Comparison of ENCODE assay signal across 15 cellular contexts in the genomic region with DNA sequence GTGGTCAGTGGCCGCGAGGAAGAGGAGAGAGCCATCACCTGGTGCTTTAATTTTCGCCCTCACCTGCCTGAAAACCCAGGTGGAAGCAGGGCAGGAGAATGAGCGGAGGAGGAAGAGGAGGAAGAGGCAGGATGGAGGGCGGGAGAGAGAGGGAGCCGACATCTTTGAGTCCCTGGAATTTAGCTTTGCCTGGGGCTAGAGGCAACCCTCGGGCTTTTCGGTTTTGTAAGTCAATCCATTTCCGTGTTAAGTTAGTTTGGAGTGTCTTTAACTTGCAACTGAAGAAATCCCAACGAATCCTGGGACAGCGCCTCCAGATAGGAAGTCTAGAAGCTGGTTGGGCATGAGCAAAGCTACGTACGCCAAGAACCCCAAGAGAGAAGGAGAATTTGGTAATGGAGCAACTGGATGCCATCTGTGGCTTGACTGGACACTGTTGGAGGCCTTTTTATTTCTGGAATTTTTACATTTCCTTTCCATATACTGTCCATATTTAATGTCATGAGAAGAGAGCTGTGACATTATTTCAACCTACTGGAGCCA. TPM values are rescaled to one million over a fixed set of nuclear protein-coding genes. Genes with fewer than 3 reads are reported as not detected.
DNase-seq lines count a peak whose midpoint lies in the region; ATAC-seq and TF ChIP-seq lines count a peak whose summit lies in the region.
"Had no signal": no experiment of that assay in that cellular context is flagged by ENCODE, and none has a peak within 500 bp of the region (broad histone marks: within the 10 kb centered on the region; RNA-seq: fewer than 3 reads in every experiment).

No MANE protein-coding gene starts in this region.

- H3K27ac Mint-ChIP-seq in dendritic cell treated with granulocyte-macrophage colony-stimulating factor and Interleukin-4, amounts not matched to agents 40 ng/mL and 50 ng/mL, for 4 days = peak overlapping the region; percentile 30
- H3K27ac Mint-ChIP-seq in CD14-positive monocyte = peak overlapping the region in 3 of 7 donors; percentile 73 to 86 (median 79)

- H3K27me3 Mint-ChIP-seq in dendritic cell treated with granulocyte-macrophage colony-stimulating factor and Interleukin-4, amounts not matched to agents 40 ng/mL and 50 ng/mL, for 4 days = peaks cover 20% of the 10 kb centered on the region
- H3K27me3 Mint-ChIP-seq in activated T-cell treated with anti-CD3 and anti-CD28 coated beads, Interleukin-2, amount 50 U/mL, for 4 hours (ENCODE audit: low read depth) = peaks cover 5% of the 10 kb centered on the region
- H3K27me3 Mint-ChIP-seq in CD14-positive monocyte (ENCODE audit: low read depth in 3 of 3) = peaks cover 0 to 19% (median 3%) of the 10 kb centered on the region in 3 donors

- peaks cover 20% of the 10 kb centered on the region for H3K36me3 Mint-ChIP-seq in dendritic cell treated with granulocyte-macrophage colony-stimulating factor and Interleukin-4, amounts not matched to agents 40 ng/mL and 50 ng/mL, for 4 days (ENCODE audit: low read depth)
- H3K36me3 Mint-ChIP-seq in activated T-cell treated with anti-CD3 and anti-CD28 coated beads, Interleukin-2, amount 50 U/mL, for 4 hours (ENCODE audit: insufficient read depth) = peaks cover 2% of the 10 kb centered on the region
- H3K36me3 Mint-ChIP-seq in CD14-positive monocyte = peaks cover 13 to 16% of the 10 kb centered on the region in 2 donors

- ATAC-seq in left lobe of liver = no peak
- ATAC-seq in activated T-cell treated with anti-CD3 and anti-CD28 coated beads, Interleukin-2, amount 50 U/mL, for 4 hours = no peak
- ATAC-seq: HepG2 had no signal

- TF ChIP-seq CTCF in CD14-positive monocyte (IDR thresholded peaks at IDR 0.05) = no peak

- H3K4me3 Mint-ChIP-seq in dendritic cell treated with granulocyte-macrophage colony-stimulating factor and Interleukin-4, amounts not matched to agents 40 ng/mL and 50 ng/mL, for 4 days = no peak overlapping the region
- no peak overlapping the region for H3K4me3 Mint-ChIP-seq in activated T-cell treated with anti-CD3 and anti-CD28 coated beads, Interleukin-2, amount 50 U/mL, for 4 hours
- H3K4me3 Mint-ChIP-seq in CD14-positive monocyte = no peak overlapping the region

- peak; percentile 13 for DNase-seq in RPMI7951 (ENCODE audit: low read depth)
- peak; percentile 38 for DNase-seq in left lobe of liver (ENCODE audit: low spot score)
- DNase-seq in stimulated activated CD8-positive, alpha-beta memory T cell treated with anti-CD3 and anti-CD28 coated beads, Interleukin-4, amount 100 ng/mL, for 48 hours = peak; percentile 10
- no peak for DNase-seq in activated T-cell treated with anti-CD3 and anti-CD28 coated beads, Interleukin-2, amount 50 U/mL, for 4 hours
- DNase-seq in NCI-H1694 (lab: John Stamatoyannopoulos, UW) = no peak
- DNase-seq in CD14-positive monocyte (ENCODE audit: low spot score) = no peak
- DNase-seq: C1 segment of cervical spinal cord; DMS79 treated with DMSO at 0.1 percent for 48 hours; KBM-7; NCI-H1105; NCI-H1694 treated with DMSO at 0.1 percent for 48 hours; NK-92 treated with Interleukin-12 subunit alpha and Interleukin-12 subunit beta, amount 100 ng/mL, for 24 hours; SHP77 had no signal

- H3K9me3 Mint-ChIP-seq in dendritic cell treated with granulocyte-macrophage colony-stimulating factor and Interleukin-4, amounts not matched to agents 40 ng/mL and 50 ng/mL, for 4 days = no peaks in the 10 kb centered on the region
- no peaks in the 10 kb centered on the region for H3K9me3 Mint-ChIP-seq in activated T-cell treated with anti-CD3 and anti-CD28 coated beads, Interleukin-2, amount 50 U/mL, for 4 hours
- H3K9me3 Mint-ChIP-seq in CD14-positive monocyte = peaks cover 0 to 9% (median 7%) of the 10 kb centered on the region in 7 donors

- peaks cover 19% of the 10 kb centered on the region for H3K4me1 Mint-ChIP-seq in dendritic cell treated with granulocyte-macrophage colony-stimulating factor and Interleukin-4, amounts not matched to agents 40 ng/mL and 50 ng/mL, for 4 days (ENCODE audit: low read depth)
- no peaks in the 10 kb centered on the region for H3K4me1 Mint-ChIP-seq in activated T-cell treated with anti-CD3 and anti-CD28 coated beads, Interleukin-2, amount 50 U/mL, for 4 hours (ENCODE audit: low read depth)
- peaks cover 26% of the 10 kb centered on the region for H3K4me1 Mint-ChIP-seq in CD14-positive monocyte

- intact Hi-C loops in dendritic cell treated with granulocyte-macrophage colony-stimulating factor and Interleukin-4, amounts not matched to agents 40 ng/mL and 50 ng/mL, for 4 days (cut with micrococcal nuclease) = loop anchor here (5.0 to 10.0 kb wide), 2 partner anchors 39 to 136 kb away; a partner anchor contains a TSS
- intact Hi-C loops in CD14-positive monocyte (cut with micrococcal nuclease) = loop anchor here (5.0 to 10.0 kb wide), 4 partner anchors 39 to 266 kb away; a partner anchor contains a TSS

RNA-seq across cellular contexts. Expression of a gene that starts 36.9 kb away (rescaled TPM):
- total RNA-seq in RPMI7951 (2014; rRNA removed; shearing (Covaris generic)) = 0.59 and 0.96 TPM in 2 replicates
- total RNA-seq in left lobe of liver = 3.9 TPM
- 10 to 100 TPM; 55.8 to 68.8 (median 63.6) TPM for total RNA-seq in activated T-cell treated with anti-CD3 and anti-CD28 coated beads, Interleukin-2, amount 50 U/mL, for 4 hours
- polyA plus RNA-seq in CD14-positive monocyte = 1 to 10 TPM; 6.9 to 9.5 TPM
- total RNA-seq: HepG2 had no signal

Comparison
In these comparisons a context has a peak if more than half of its experiments do, and no peak if none do; other contexts are left out.
1. DNase-seq: peak in RPMI7951 (single experiment), left lobe of liver (single experiment) and stimulated activated CD8-positive, alpha-beta memory T cell treated with anti-CD3 and anti-CD28 coated beads, Interleukin-4, amount 100 ng/mL, for 48 hours (single experiment); none in activated T-cell treated with anti-CD3 and anti-CD28 coated beads, Interleukin-2, amount 50 U/mL, for 4 hours (single experiment), NCI-H1694 (single experiment) and CD14-positive monocyte (single experiment).
2. RNA of a gene that starts 36.9 kb away (total RNA-seq): 55.8 to 68.8 TPM in activated T-cell treated with anti-CD3 and anti-CD28 coated beads, Interleukin-2, amount 50 U/mL, for 4 hours; 3.9 TPM in left lobe of liver (single experiment) and 0.59 to 0.96 TPM in RPMI7951; every median in the first group is over 10 times any median in the second.